Comparison of ENCODE assay signal across 2 cellular contexts in the genomic region with DNA sequence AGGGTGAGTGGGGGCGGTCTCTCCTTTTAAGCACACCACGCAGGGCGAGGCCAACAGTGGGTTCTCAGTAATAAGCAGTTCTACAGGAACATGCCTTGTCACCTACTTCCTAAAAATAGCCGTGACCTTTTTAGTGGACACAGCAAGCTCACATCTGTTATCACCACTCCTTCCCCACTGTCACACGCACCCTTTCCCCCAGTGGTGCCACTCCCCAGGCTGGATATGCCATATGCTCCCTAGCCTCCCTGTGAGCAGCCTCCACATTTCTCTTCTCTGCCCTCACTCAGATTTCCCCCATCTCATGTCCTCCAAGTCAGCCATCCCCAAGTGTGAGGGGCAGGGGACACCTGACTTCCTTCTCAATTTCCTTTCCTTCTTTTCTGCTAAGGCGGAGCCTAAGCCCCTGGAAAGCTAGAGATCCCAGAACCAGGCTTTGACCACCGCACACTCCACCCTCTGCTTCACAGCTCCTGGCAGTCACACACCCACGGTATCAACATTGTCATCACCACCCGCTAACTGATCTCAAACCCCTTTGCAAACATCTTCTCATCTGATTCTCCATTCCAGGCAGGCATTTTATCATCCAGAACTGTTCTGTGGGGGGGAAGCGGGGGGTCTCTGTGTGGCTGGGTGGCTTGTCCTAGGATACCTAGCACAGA.
TF ChIP-seq lines count a peak whose summit lies in the region.

No MANE protein-coding gene starts in this region.

TF ChIP-seq in GM12878, 131 proteins besides CTCF, POLR2A, EP300 and RAD21:
- TF ChIP-seq, protein P1, sequence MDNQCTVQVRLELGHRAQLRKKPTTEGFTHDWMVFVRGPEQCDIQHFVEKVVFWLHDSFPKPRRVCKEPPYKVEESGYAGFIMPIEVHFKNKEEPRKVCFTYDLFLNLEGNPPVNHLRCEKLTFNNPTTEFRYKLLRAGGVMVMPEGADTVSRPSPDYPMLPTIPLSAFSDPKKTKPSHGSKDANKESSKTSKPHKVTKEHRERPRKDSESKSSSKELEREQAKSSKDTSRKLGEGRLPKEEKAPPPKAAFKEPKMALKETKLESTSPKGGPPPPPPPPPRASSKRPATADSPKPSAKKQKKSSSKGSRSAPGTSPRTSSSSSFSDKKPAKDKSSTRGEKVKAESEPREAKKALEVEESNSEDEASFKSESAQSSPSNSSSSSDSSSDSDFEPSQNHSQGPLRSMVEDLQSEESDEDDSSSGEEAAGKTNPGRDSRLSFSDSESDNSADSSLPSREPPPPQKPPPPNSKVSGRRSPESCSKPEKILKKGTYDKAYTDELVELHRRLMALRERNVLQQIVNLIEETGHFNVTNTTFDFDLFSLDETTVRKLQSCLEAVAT (IDR thresholded peaks at IDR 0.05): 0 out of 2 replicates have a peak, but pooled peaks have one; percentile 14
- no peak for TF ChIP-seq YBX1 (IDR thresholded peaks at IDR 0.05)

TF ChIP-seq in liver, 16 proteins besides CTCF, POLR2A, EP300 and RAD21:
- TF ChIP-seq REST (IDR thresholded peaks at IDR 0.05): no peak
- no peak for TF ChIP-seq ATF3 (IDR thresholded peaks at IDR 0.05)
- TF ChIP-seq HNF4G (IDR thresholded peaks at IDR 0.05): no peak
- TF ChIP-seq TAF1 (conservative IDR thresholded peaks at IDR 0.05): no peak
- TF ChIP-seq RXRA (IDR thresholded peaks at IDR 0.05): no peak
- no peak for TF ChIP-seq NR2F2 (IDR thresholded peaks at IDR 0.05)
- TF ChIP-seq, protein P2, sequence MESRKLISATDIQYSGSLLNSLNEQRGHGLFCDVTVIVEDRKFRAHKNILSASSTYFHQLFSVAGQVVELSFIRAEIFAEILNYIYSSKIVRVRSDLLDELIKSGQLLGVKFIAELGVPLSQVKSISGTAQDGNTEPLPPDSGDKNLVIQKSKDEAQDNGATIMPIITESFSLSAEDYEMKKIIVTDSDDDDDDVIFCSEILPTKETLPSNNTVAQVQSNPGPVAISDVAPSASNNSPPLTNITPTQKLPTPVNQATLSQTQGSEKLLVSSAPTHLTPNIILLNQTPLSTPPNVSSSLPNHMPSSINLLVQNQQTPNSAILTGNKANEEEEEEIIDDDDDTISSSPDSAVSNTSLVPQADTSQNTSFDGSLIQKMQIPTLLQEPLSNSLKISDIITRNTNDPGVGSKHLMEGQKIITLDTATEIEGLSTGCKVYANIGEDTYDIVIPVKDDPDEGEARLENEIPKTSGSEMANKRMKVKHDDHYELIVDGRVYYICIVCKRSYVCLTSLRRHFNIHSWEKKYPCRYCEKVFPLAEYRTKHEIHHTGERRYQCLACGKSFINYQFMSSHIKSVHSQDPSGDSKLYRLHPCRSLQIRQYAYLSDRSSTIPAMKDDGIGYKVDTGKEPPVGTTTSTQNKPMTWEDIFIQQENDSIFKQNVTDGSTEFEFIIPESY (IDR thresholded peaks at IDR 0.05): no peak
- TF ChIP-seq JUND (IDR thresholded peaks at IDR 0.05): no peak
- TF ChIP-seq YY1 (IDR thresholded peaks at IDR 0.05): no peak
- no peak for TF ChIP-seq GABPA (IDR thresholded peaks at IDR 0.05 in 1 of 2, conservative IDR thresholded peaks at IDR 0.05 in 1 of 2)
- TF ChIP-seq, protein P3, sequence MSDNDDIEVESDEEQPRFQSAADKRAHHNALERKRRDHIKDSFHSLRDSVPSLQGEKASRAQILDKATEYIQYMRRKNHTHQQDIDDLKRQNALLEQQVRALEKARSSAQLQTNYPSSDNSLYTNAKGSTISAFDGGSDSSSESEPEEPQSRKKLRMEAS (IDR thresholded peaks at IDR 0.05): no peak
- TF ChIP-seq FOXA2 (IDR thresholded peaks at IDR 0.05): no peak
- TF ChIP-seq SP1 (IDR thresholded peaks at IDR 0.05): no peak
- TF ChIP-seq EGR1 (IDR thresholded peaks at IDR 0.05; ENCODE audit: low read depth in 2 of 2): no peak
- TF ChIP-seq FOXA1 (IDR thresholded peaks at IDR 0.05): no peak
- TF ChIP-seq HNF4A (conservative IDR thresholded peaks at IDR 0.05): no peak
